In the genomic region with DNA sequence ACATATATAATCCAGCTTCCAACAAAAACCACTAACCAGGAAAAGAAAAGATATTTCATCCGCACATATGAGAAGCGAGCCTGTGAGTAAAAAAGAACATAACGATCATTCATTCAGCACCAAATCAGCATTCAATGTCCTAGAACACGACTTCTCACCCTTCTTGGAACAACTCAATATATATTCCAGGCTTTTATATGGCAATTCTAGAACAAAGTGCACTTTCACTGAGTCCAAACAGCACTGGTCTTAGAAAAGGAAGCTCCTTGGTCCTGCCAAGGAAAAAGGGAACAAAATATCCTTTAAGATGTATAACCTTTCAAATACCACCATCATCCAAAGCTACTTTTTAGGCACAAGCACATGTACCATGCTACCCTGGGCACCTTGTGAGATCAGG, we compare ENCODE assay signal across 15 cellular contexts. TPM values are rescaled to one million over a fixed set of nuclear protein-coding genes. Genes with fewer than 3 reads are reported as not detected.
DNase-seq lines count a peak whose midpoint lies in the region; ATAC-seq, FAIRE-seq and TF ChIP-seq lines count a peak whose summit lies in the region.
"Had no signal": no experiment of that assay in that cellular context is flagged by ENCODE, and none has a peak within 500 bp of the region (broad histone marks: within the 10 kb centered on the region; RNA-seq: fewer than 3 reads in every experiment).

No MANE protein-coding gene starts in this region.

- H3K9me3 ChIP-seq in colonic mucosa = no peaks in the 10 kb centered on the region
- H3K9me3 ChIP-seq in mucosa of descending colon = no peaks in the 10 kb centered on the region

- no peak for ATAC-seq in activated naive CD8-positive, alpha-beta T cell treated with anti-CD3 and anti-CD28 coated beads, Interleukin-2, amount 50 U/mL, for 24 hours
- ATAC-seq in mucosa of descending colon (peak; percentile 78), HG03095 (IDR thresholded peaks at IDR 0.05; ENCODE audit: unreplicated experiment) (no peak)
- ATAC-seq: GM23338 had no signal

- no peak for DNase-seq in activated naive CD8-positive, alpha-beta T cell treated with anti-CD3 and anti-CD28 coated beads for 36 hours
- DNase-seq in activated naive CD8-positive, alpha-beta T cell treated with anti-CD3 and anti-CD28 coated beads, Interleukin-2, amount 50 U/mL, for 24 hours = no peak
- DNase-seq in colonic mucosa = no peak
- no peak for DNase-seq in mucosa of descending colon
- no peak for DNase-seq in coronary artery (ENCODE audit: low spot score)
- DNase-seq in activated gamma-delta T cell (lab: John Stamatoyannopoulos, UW) = no peak
- no peak for DNase-seq in RCC 7860 (ENCODE audit: low spot score)
- DNase-seq: CD8-positive, alpha-beta memory T cell; KBM-7; NCI-H187; NCI-H446; Right ventricle myocardium superior had no signal

- no peak for FAIRE-seq in RCC 7860 (lab: Jason Lieb, UNC)

- H3K4me1 Mint-ChIP-seq in activated naive CD8-positive, alpha-beta T cell treated with anti-CD3 and anti-CD28 coated beads for 36 hours = peaks cover 13% of the 10 kb centered on the region
- peaks cover 18% of the 10 kb centered on the region for H3K4me1 Mint-ChIP-seq in activated naive CD8-positive, alpha-beta T cell treated with anti-CD3 and anti-CD28 coated beads, Interleukin-2, amount 50 U/mL, for 24 hours

- H3K9ac ChIP-seq in colonic mucosa (ENCODE audit: low read depth in 2 of 2, low read length in 2 of 2) = no peak overlapping the region

- H3K9me3 Mint-ChIP-seq in activated naive CD8-positive, alpha-beta T cell treated with anti-CD3 and anti-CD28 coated beads for 36 hours = peaks cover 2% of the 10 kb centered on the region
- H3K9me3 Mint-ChIP-seq in activated naive CD8-positive, alpha-beta T cell treated with anti-CD3 and anti-CD28 coated beads, Interleukin-2, amount 50 U/mL, for 24 hours = peaks cover 5% of the 10 kb centered on the region

- TF ChIP-seq CTCF in colonic mucosa (IDR thresholded peaks at IDR 0.05) (no peak), mucosa of descending colon (IDR thresholded peaks at IDR 0.05) (no peak), coronary artery (IDR thresholded peaks at IDR 0.05) (no peak)

- H3K36me3 ChIP-seq in colonic mucosa (no peaks in the 10 kb centered on the region), mucosa of descending colon (ENCODE audit: low read depth) (no peaks in the 10 kb centered on the region)

- peak overlapping the region; percentile 59 for H3K27ac Mint-ChIP-seq in activated naive CD8-positive, alpha-beta T cell treated with anti-CD3 and anti-CD28 coated beads for 36 hours
- H3K27ac Mint-ChIP-seq in activated naive CD8-positive, alpha-beta T cell treated with anti-CD3 and anti-CD28 coated beads, Interleukin-2, amount 50 U/mL, for 24 hours = no peak overlapping the region

- intact Hi-C loops in colonic mucosa (cut with DNase I) = no loop called here
- intact Hi-C loops in mucosa of descending colon (cut with DNase I, micrococcal nuclease) = no loop called here

- no peaks in the 10 kb centered on the region for H3K27me3 ChIP-seq in colonic mucosa

- H3K4me1 ChIP-seq in colonic mucosa = peaks cover 5% of the 10 kb centered on the region
- H3K4me1 ChIP-seq in mucosa of descending colon (ENCODE audit: low read depth) = peaks cover 15% of the 10 kb centered on the region

- H3K27me3 Mint-ChIP-seq in activated naive CD8-positive, alpha-beta T cell treated with anti-CD3 and anti-CD28 coated beads for 36 hours = no peaks in the 10 kb centered on the region
- H3K27me3 Mint-ChIP-seq in activated naive CD8-positive, alpha-beta T cell treated with anti-CD3 and anti-CD28 coated beads, Interleukin-2, amount 50 U/mL, for 24 hours = no peaks in the 10 kb centered on the region
- H3K27me3 Mint-ChIP-seq: CD8-positive, alpha-beta memory T cell had no signal

- H3K27ac ChIP-seq in colonic mucosa = peak overlapping the region; percentile 10
- H3K27ac ChIP-seq in coronary artery = no peak overlapping the region
- H3K27ac ChIP-seq: 22Rv1 had no signal

- H3K4me3 ChIP-seq in colonic mucosa (no peak overlapping the region), mucosa of descending colon (no peak overlapping the region), coronary artery (no peak overlapping the region)
- H3K4me3 ChIP-seq: GM23338 had no signal

- H3K36me3 Mint-ChIP-seq in activated naive CD8-positive, alpha-beta T cell treated with anti-CD3 and anti-CD28 coated beads for 36 hours = peaks cover 33% of the 10 kb centered on the region
- H3K36me3 Mint-ChIP-seq in activated naive CD8-positive, alpha-beta T cell treated with anti-CD3 and anti-CD28 coated beads, Interleukin-2, amount 50 U/mL, for 24 hours (ENCODE audit: low read depth) = peaks cover 15% of the 10 kb centered on the region

- H3K4me3 Mint-ChIP-seq in activated naive CD8-positive, alpha-beta T cell treated with anti-CD3 and anti-CD28 coated beads for 36 hours = no peak overlapping the region
- H3K4me3 Mint-ChIP-seq in activated naive CD8-positive, alpha-beta T cell treated with anti-CD3 and anti-CD28 coated beads, Interleukin-2, amount 50 U/mL, for 24 hours = no peak overlapping the region
- H3K4me3 Mint-ChIP-seq: GM23338 had no signal

RNA-seq across cellular contexts. Expression of gene RPL5, which starts 44.5 kb away (rescaled TPM):
- 1,000 to 10,000 TPM; 1,677 to 1,713 TPM for total RNA-seq in activated naive CD8-positive, alpha-beta T cell treated with anti-CD3 and anti-CD28 coated beads for 36 hours
- total RNA-seq in colonic mucosa (100 to 1,000 TPM; 749 to 786 TPM), mucosa of descending colon (100 to 1,000 TPM; 627 to 944 (median 705) TPM)
